ENCODE assay signal across 24 cellular contexts in genomic region chr3:181009225-181009624, GRCh38. TPM values are rescaled to one million over a fixed set of nuclear protein-coding genes. Genes with fewer than 3 reads are reported as not detected.
DNase-seq lines count a peak whose midpoint lies in the region; ATAC-seq and TF ChIP-seq lines count a peak whose summit lies in the region.
"Had no signal": no experiment of that assay in that cellular context is flagged by ENCODE, and none has a peak within 500 bp of the region (broad histone marks: within the 10 kb centered on the region; RNA-seq: fewer than 3 reads in every experiment).

No MANE protein-coding gene starts in this region.

- H3K36me3 Mint-ChIP-seq in activated naive CD4-positive, alpha-beta T cell treated with anti-CD3 and anti-CD28 coated beads, Interleukin-2, amount 50 U/mL, for 72 hours, result no peaks in the 10 kb centered on the region
- no peaks in the 10 kb centered on the region for H3K36me3 Mint-ChIP-seq in activated naive CD4-positive, alpha-beta T cell treated with anti-CD3 and anti-CD28 coated beads, Interleukin-2, amount 10 ng/mL, durations not matched to agents 7 days and 5 days
- peaks cover 2% of the 10 kb centered on the region for H3K36me3 Mint-ChIP-seq in activated naive CD8-positive, alpha-beta T cell treated with anti-CD3 and anti-CD28 coated beads, Interleukin-2, amount 50 U/mL, for 24 hours (ENCODE audit: low read depth)
- no peaks in the 10 kb centered on the region for H3K36me3 Mint-ChIP-seq in chondrocyte (ENCODE audit: low read depth)

- H3K9me3 Mint-ChIP-seq in activated naive CD4-positive, alpha-beta T cell treated with anti-CD3 and anti-CD28 coated beads, Interleukin-2, amount 50 U/mL, for 72 hours, result peaks cover 0 to 5% of the 10 kb centered on the region in 2 donors
- peaks cover 1% of the 10 kb centered on the region for H3K9me3 Mint-ChIP-seq in activated naive CD4-positive, alpha-beta T cell treated with anti-CD3 and anti-CD28 coated beads, Interleukin-2, amount 10 ng/mL, durations not matched to agents 7 days and 5 days
- peaks cover 9% of the 10 kb centered on the region for H3K9me3 Mint-ChIP-seq in activated naive CD8-positive, alpha-beta T cell treated with anti-CD3 and anti-CD28 coated beads, Interleukin-2, amount 50 U/mL, for 24 hours
- H3K9me3 Mint-ChIP-seq in chondrocyte (ENCODE audit: low read depth), result peaks cover 11% of the 10 kb centered on the region

- H3K27me3 Mint-ChIP-seq in activated naive CD4-positive, alpha-beta T cell treated with anti-CD3 and anti-CD28 coated beads, Interleukin-2, amount 10 ng/mL, durations not matched to agents 7 days and 5 days, result no peaks in the 10 kb centered on the region
- peaks cover 6% of the 10 kb centered on the region for H3K27me3 Mint-ChIP-seq in activated naive CD8-positive, alpha-beta T cell treated with anti-CD3 and anti-CD28 coated beads, Interleukin-2, amount 50 U/mL, for 24 hours
- H3K27me3 Mint-ChIP-seq in chondrocyte (ENCODE audit: low read depth), result peaks cover 2% of the 10 kb centered on the region

- ATAC-seq in activated naive CD4-positive, alpha-beta T cell treated with anti-CD3 and anti-CD28 coated beads, Interleukin-2, amount 50 U/mL, for 72 hours, result peak; percentile 80 to 90
- ATAC-seq in HG02852 (IDR thresholded peaks at IDR 0.05; ENCODE audit: unreplicated experiment) (peak; percentile 57), left colon (no peak)
- peak; percentile 85 for ATAC-seq in activated naive CD8-positive, alpha-beta T cell treated with anti-CD3 and anti-CD28 coated beads, Interleukin-2, amount 50 U/mL, for 24 hours
- ATAC-seq: esophagus mucosa, gastrocnemius medialis, upper lobe of right lung had no signal

- no peak overlapping the region for H3K27ac ChIP-seq in tibial nerve
- H3K27ac ChIP-seq: ascending aorta, gastrocnemius medialis, prostate gland, stomach, upper lobe of right lung had no signal

- intact Hi-C loops in left colon (cut with DNase I, micrococcal nuclease), result no loop called here

- no peaks in the 10 kb centered on the region for H3K9me3 ChIP-seq in tibial nerve
- H3K9me3 ChIP-seq: ascending aorta, gastrocnemius medialis, HAP-1, prostate gland, stomach, upper lobe of right lung had no signal

- CTCF ChIA-PET in activated naive CD4-positive, alpha-beta T cell treated with anti-CD3 and anti-CD28 coated beads, Interleukin-2, amount 10 ng/mL, durations not matched to agents 7 days and 5 days (lab: Charles Lee), result no interaction called here

- no peak overlapping the region for H3K27ac Mint-ChIP-seq in activated naive CD4-positive, alpha-beta T cell treated with anti-CD3 and anti-CD28 coated beads, Interleukin-2, amount 50 U/mL, for 72 hours
- H3K27ac Mint-ChIP-seq in activated naive CD4-positive, alpha-beta T cell treated with anti-CD3 and anti-CD28 coated beads, Interleukin-2, amount 10 ng/mL, durations not matched to agents 7 days and 5 days, result no peak overlapping the region
- H3K27ac Mint-ChIP-seq in activated naive CD8-positive, alpha-beta T cell treated with anti-CD3 and anti-CD28 coated beads, Interleukin-2, amount 50 U/mL, for 24 hours, result no peak overlapping the region
- no peak overlapping the region for H3K27ac Mint-ChIP-seq in chondrocyte (ENCODE audit: unreplicated experiment)
- H3K27ac Mint-ChIP-seq: CD4-positive, alpha-beta T cell had no signal

- DNase-seq in activated naive CD4-positive, alpha-beta T cell treated with anti-CD3 and anti-CD28 coated beads, Interleukin-2, amount 50 U/mL, for 72 hours (ENCODE audit: low spot score in 2 of 2), result peak in 1 of 2 donors; percentile 10
- DNase-seq in activated naive CD4-positive, alpha-beta T cell treated with anti-CD3 and anti-CD28 coated beads, Interleukin-2, amount 10 ng/mL, durations not matched to agents 7 days and 5 days, result no peak
- DNase-seq in activated naive CD8-positive, alpha-beta T cell treated with anti-CD3 and anti-CD28 coated beads, Interleukin-2, amount 50 U/mL, for 24 hours, result peak; percentile 18
- peak; percentile 13 to 35 for DNase-seq in stimulated activated CD8-positive, alpha-beta memory T cell treated with anti-CD3 and anti-CD28 coated beads, Interleukin-7, amount 100 ng/mL, for 48 hours (ENCODE audit: extremely low read depth in 1 of 2, low read depth in 1 of 2)
- DNase-seq in tibial nerve (ENCODE audit: low spot score in 2 of 2), result no peak
- DNase-seq in left colon, result no peak
- DNase-seq in chondrocyte (ENCODE audit: low spot score), result no peak
- DNase-seq: activated effector memory CD4-positive, alpha-beta T cell treated with anti-CD3 and anti-CD28 coated beads, Interleukin-2, amount 50 U/mL, for 16 hours; CD4-positive, alpha-beta T cell; DMS153; effector CD8-positive, alpha-beta T cell; gastrocnemius medialis; GDM1; NCI-H2029; OCI-M1; Right ventricle myocardium superior; stomach; upper lobe of right lung had no signal

- no peaks in the 10 kb centered on the region for H3K36me3 ChIP-seq in tibial nerve
- H3K36me3 ChIP-seq: ascending aorta, gastrocnemius medialis, HAP-1, prostate gland, stomach, upper lobe of right lung had no signal

- H3K4me3 Mint-ChIP-seq in activated naive CD4-positive, alpha-beta T cell treated with anti-CD3 and anti-CD28 coated beads, Interleukin-2, amount 10 ng/mL, durations not matched to agents 7 days and 5 days, result no peak overlapping the region
- H3K4me3 Mint-ChIP-seq in activated naive CD8-positive, alpha-beta T cell treated with anti-CD3 and anti-CD28 coated beads, Interleukin-2, amount 50 U/mL, for 24 hours, result no peak overlapping the region
- no peak overlapping the region for H3K4me3 Mint-ChIP-seq in chondrocyte (ENCODE audit: unreplicated experiment)
- H3K4me3 Mint-ChIP-seq: CD4-positive, alpha-beta T cell had no signal

- 73 to 87% methylated on average over 5 of the region's 5 CpGs for WGBS in tibial nerve, 2 donors

- TF ChIP-seq CTCF in tibial nerve (IDR thresholded peaks at IDR 0.05), result no peak
- TF ChIP-seq CTCF in chondrocyte (IDR thresholded peaks at IDR 0.05), result no peak

- no peaks in the 10 kb centered on the region for H3K4me1 Mint-ChIP-seq in activated naive CD4-positive, alpha-beta T cell treated with anti-CD3 and anti-CD28 coated beads, Interleukin-2, amount 10 ng/mL, durations not matched to agents 7 days and 5 days
- H3K4me1 Mint-ChIP-seq in activated naive CD8-positive, alpha-beta T cell treated with anti-CD3 and anti-CD28 coated beads, Interleukin-2, amount 50 U/mL, for 24 hours, result peaks cover 8% of the 10 kb centered on the region
- no peaks in the 10 kb centered on the region for H3K4me1 Mint-ChIP-seq in chondrocyte (ENCODE audit: low read depth)

- H3K27me3 ChIP-seq in tibial nerve, result no peaks in the 10 kb centered on the region
- H3K27me3 ChIP-seq: ascending aorta, gastrocnemius medialis, stomach, upper lobe of right lung had no signal

- no peak for TF ChIP-seq EP300 in tibial nerve (IDR thresholded peaks at IDR 0.05)

- H3K4me1 ChIP-seq in tibial nerve, result no peaks in the 10 kb centered on the region
- H3K4me1 ChIP-seq: ascending aorta, gastrocnemius medialis, HAP-1, prostate gland, stomach, upper lobe of right lung had no signal

- no peak for TF ChIP-seq POLR2A in tibial nerve (IDR thresholded peaks at IDR 0.05)

- H3K4me3 ChIP-seq in tibial nerve, result no peak overlapping the region
- H3K4me3 ChIP-seq: ascending aorta, gastrocnemius medialis, HAP-1, lung, prostate gland, stomach, upper lobe of right lung had no signal

RNA-seq across cellular contexts. Expression of gene DNAJC19, which starts 19.7 kb away (rescaled TPM):
- 10 to 100 TPM; 38.3 to 46.8 TPM for total RNA-seq in activated naive CD4-positive, alpha-beta T cell treated with anti-CD3 and anti-CD28 coated beads, Interleukin-2, amount 50 U/mL, for 72 hours
- 10 to 100 TPM; 28.8 to 45.2 (median 36.5) TPM for total RNA-seq in tibial nerve
- 10 to 100 TPM; 30.3 to 32.3 TPM for total RNA-seq in left colon
- total RNA-seq in chondrocyte, result 34.1 to 38.7 TPM (median 37.8 TPM) in 3 replicates

Comparison
In these comparisons a context has a peak if more than half of its experiments do, and no peak if none do; other contexts are left out.
1. DNase-seq: peak in activated naive CD8-positive, alpha-beta T cell treated with anti-CD3 and anti-CD28 coated beads, Interleukin-2, amount 50 U/mL, for 24 hours (single experiment) and stimulated activated CD8-positive, alpha-beta memory T cell treated with anti-CD3 and anti-CD28 coated beads, Interleukin-7, amount 100 ng/mL, for 48 hours (2 of 2); none in activated naive CD4-positive, alpha-beta T cell treated with anti-CD3 and anti-CD28 coated beads, Interleukin-2, amount 10 ng/mL, durations not matched to agents 7 days and 5 days (single experiment), tibial nerve (0 of 2), left colon (0 of 2) and chondrocyte (single experiment).